Comparison of ENCODE assay signal across 1 cellular context in genomic region chr12:27244680-27245005, GRCh38.
TF ChIP-seq lines count a peak whose summit lies in the region.

No MANE protein-coding gene starts in this region.

TF ChIP-seq in GM23338, 12 proteins besides CTCF, POLR2A, EP300 and RAD21 (continued from another document):
- no peak for TF ChIP-seq ZNF462 (CRISPR knock-in tag; IDR thresholded peaks at IDR 0.05)
- TF ChIP-seq JUNB (IDR thresholded peaks at IDR 0.05; ENCODE audit: unreplicated experiment) = no peak
